ENCODE assay signal across 22 cellular contexts in genomic region chr10:133353202-133353959, GRCh38. TPM values are rescaled to one million over a fixed set of nuclear protein-coding genes. Genes with fewer than 3 reads are reported as not detected.
"Had no signal": no experiment of that assay in that cellular context is flagged by ENCODE, and none has a peak within 500 bp of the region (broad histone marks: within the 10 kb centered on the region; RNA-seq: fewer than 3 reads in every experiment).

No MANE protein-coding gene starts in this region.

- H3K27ac ChIP-seq: breast epithelium, gastrocnemius medialis, heart left ventricle, neutrophil, skin epidermis, transverse colon, VCaP had no signal

- H3K4me3 Mint-ChIP-seq: activated T-helper 17 cell treated with anti-CD3 and anti-CD28 coated beads, Interleukin-2, amount 50 U/mL, for 72 hours; naive thymus-derived CD8-positive, alpha-beta T cell had no signal

- ATAC-seq: activated T-helper 17 cell treated with anti-CD3 and anti-CD28 coated beads, Interleukin-2, amount 50 U/mL, for 72 hours; gastrocnemius medialis; heart left ventricle; naive thymus-derived CD8-positive, alpha-beta T cell; stimulated activated naive CD8-positive, alpha-beta T cell treated with anti-CD3 and anti-CD28 coated beads, Interleukin-15, Interleukin-2, amounts not matched to agents 100 U/mL and 50 U/mL, for 24 hours had no signal

- H3K9me3 ChIP-seq: breast epithelium, gastrocnemius medialis, heart left ventricle, neutrophil, transverse colon had no signal

- DNase-seq: activated CD4-positive, alpha-beta T cell treated with anti-CD3 and anti-CD28 coated beads for 1 hour; activated CD4-positive, alpha-beta T cell treated with anti-CD3 and anti-CD28 coated beads, Interleukin-2, amount 50 U/mL, for 4 hours; activated naive CD4-positive, alpha-beta T cell treated with Interleukin-2 at 50 U/mL for 16 hours; activated T-cell treated with anti-CD3 and anti-CD28 coated beads for 4 hours; anterior cingulate cortex; gastrocnemius medialis; mesenchymal stem cell; naive thymus-derived CD8-positive, alpha-beta T cell; retina; stimulated activated CD4-positive, alpha-beta T cell treated with anti-CD3 and anti-CD28 coated beads, Interleukin-4, amount 100 ng/mL, for 4 hours; stimulated activated CD8-positive, alpha-beta memory T cell treated with anti-CD3 and anti-CD28 coated beads, Interleukin-4, amount 100 ng/mL, for 48 hours; stimulated activated naive CD8-positive, alpha-beta T cell treated with anti-CD3 and anti-CD28 coated beads, Interleukin-15, Interleukin-2, amounts not matched to agents 100 U/mL and 50 U/mL, for 24 hours; transverse colon had no signal

- H3K4me3 ChIP-seq: breast epithelium, gastrocnemius medialis, heart left ventricle, skin epidermis, transverse colon had no signal

- H3K36me3 ChIP-seq: breast epithelium, gastrocnemius medialis, neutrophil, transverse colon had no signal

- H3K27ac Mint-ChIP-seq: activated T-helper 17 cell treated with anti-CD3 and anti-CD28 coated beads, Interleukin-2, amount 50 U/mL, for 72 hours had no signal

- H3K27me3 ChIP-seq: transverse colon had no signal

- H3K36me3 Mint-ChIP-seq: naive thymus-derived CD8-positive, alpha-beta T cell had no signal

- H3K9me3 Mint-ChIP-seq: activated T-helper 17 cell treated with anti-CD3 and anti-CD28 coated beads, Interleukin-2, amount 50 U/mL, for 72 hours; naive thymus-derived CD8-positive, alpha-beta T cell had no signal

RNA-seq across cellular contexts. Expression of gene PRAP1, which starts 6.2 kb away (rescaled TPM):
- total RNA-seq: activated T-helper 17 cell treated with anti-CD3 and anti-CD28 coated beads, Interleukin-2, amount 50 U/mL, for 72 hours; breast epithelium; chondrocyte; dermis microvascular lymphatic vessel endothelial cell; epithelial cell of proximal tubule; heart left ventricle; naive thymus-derived CD8-positive, alpha-beta T cell had no signal
- polyA plus RNA-seq: heart left ventricle had no signal

RNA-seq across cellular contexts. Expression of gene CALY, which starts 16.7 kb away (rescaled TPM):
- total RNA-seq: activated T-helper 17 cell treated with anti-CD3 and anti-CD28 coated beads, Interleukin-2, amount 50 U/mL, for 72 hours; dermis microvascular lymphatic vessel endothelial cell; gastrocnemius medialis had no signal
- polyA plus RNA-seq: heart left ventricle had no signal
